In genomic region chr6:89069536-89070163, GRCh38 we compare ENCODE assay signal across 26 cellular contexts. TPM values are rescaled to one million over a fixed set of nuclear protein-coding genes. Genes with fewer than 3 reads are reported as not detected.
"Had no signal": no experiment of that assay in that cellular context is flagged by ENCODE, and none has a peak within 500 bp of the region (broad histone marks: within the 10 kb centered on the region; RNA-seq: fewer than 3 reads in every experiment).

No MANE protein-coding gene starts in this region.

- H3K9me3 ChIP-seq: esophagus muscularis mucosa, gastroesophageal sphincter, suprapubic skin, transverse colon, vagina had no signal

- H3K4me1 ChIP-seq: foreskin keratinocyte, parathyroid adenoma, vagina had no signal

- H3K27ac Mint-ChIP-seq: memory B cell; natural killer cell; progenitor cell of endocrine pancreas; stimulated activated naive CD8-positive, alpha-beta T cell treated with anti-CD3 and anti-CD28 coated beads, Interleukin-15, amount 100 ng/mL, for 72 hours had no signal

- ATAC-seq: foreskin keratinocyte; gastroesophageal sphincter; heart left ventricle; left lobe of liver; natural killer cell; sciatic nerve; stimulated activated naive CD8-positive, alpha-beta T cell treated with anti-CD3 and anti-CD28 coated beads, Interleukin-15, amount 100 ng/mL, for 72 hours had no signal

- DNase-seq: dermis blood vessel endothelial cell; effector memory CD4-positive, alpha-beta T cell; foreskin keratinocyte; heart left ventricle; kidney; natural killer cell; stimulated activated CD4-positive, alpha-beta T cell treated with anti-CD3 and anti-CD28 coated beads, Interleukin-12 subunit alpha, Interleukin-12 subunit beta, amount 100 ng/mL, for 4 hours; stimulated activated CD4-positive, alpha-beta T cell treated with anti-CD3 and anti-CD28 coated beads, Interleukin-1b, Interleukin-23, amount 100 ng/mL, for 48 hours; stimulated activated CD4-positive, alpha-beta T cell treated with anti-CD3 and anti-CD28 coated beads, Interleukin-4, amount 100 ng/mL, for 1 hour; stimulated activated CD8-positive, alpha-beta memory T cell treated with anti-CD3 and anti-CD28 coated beads, Interleukin-4, amount 100 ng/mL, for 48 hours; stimulated activated naive CD4-positive, alpha-beta T cell; stimulated activated naive CD8-positive, alpha-beta T cell treated with anti-CD3 and anti-CD28 coated beads, Interleukin-15, amount 100 ng/mL, for 72 hours; transverse colon had no signal

- H3K27me3 ChIP-seq: esophagus muscularis mucosa, gastroesophageal sphincter, heart left ventricle, hepatocyte, suprapubic skin, transverse colon, vagina had no signal

- H3K27me3 Mint-ChIP-seq: progenitor cell of endocrine pancreas had no signal

- H3K4me3 ChIP-seq: esophagus muscularis mucosa, gastroesophageal sphincter, heart left ventricle, hepatocyte, lung, smooth muscle cell, suprapubic skin, transverse colon, vagina had no signal

- H3K36me3 Mint-ChIP-seq: natural killer cell had no signal

- H3K36me3 ChIP-seq: esophagus muscularis mucosa, gastroesophageal sphincter, heart left ventricle, suprapubic skin, transverse colon, vagina had no signal

- H3K4me3 Mint-ChIP-seq: memory B cell; natural killer cell; stimulated activated naive CD8-positive, alpha-beta T cell treated with anti-CD3 and anti-CD28 coated beads, Interleukin-15, amount 100 ng/mL, for 72 hours had no signal

- H3K27ac ChIP-seq: esophagus muscularis mucosa, foreskin keratinocyte, gastroesophageal sphincter, heart left ventricle, hepatocyte, parathyroid adenoma, suprapubic skin, transverse colon, vagina had no signal

- H3K4me1 Mint-ChIP-seq: natural killer cell; stimulated activated naive CD8-positive, alpha-beta T cell treated with anti-CD3 and anti-CD28 coated beads, Interleukin-15, amount 100 ng/mL, for 72 hours had no signal

- H3K9me3 Mint-ChIP-seq: memory B cell; natural killer cell; stimulated activated naive CD8-positive, alpha-beta T cell treated with anti-CD3 and anti-CD28 coated beads, Interleukin-15, amount 100 ng/mL, for 72 hours had no signal

RNA-seq across cellular contexts. Expression of gene SRSF12, which starts 48.2 kb away (rescaled TPM):
- total RNA-seq: mononuclear cell, transverse colon had no signal
